ENCODE assay signal across 22 cellular contexts in genomic region chr13:74675185-74675584, GRCh38.
DNase-seq lines count a peak whose midpoint lies in the region; TF ChIP-seq lines count a peak whose summit lies in the region.
"Had no signal": no experiment of that assay in that cellular context is flagged by ENCODE, and none has a peak within 500 bp of the region (broad histone marks: within the 10 kb centered on the region; RNA-seq: fewer than 3 reads in every experiment).

No MANE protein-coding gene starts in this region.

- H3K4ac ChIP-seq in neuronal stem cell (ENCODE audit: low read length): no peak overlapping the region

- intact Hi-C loops in activated T-helper 1 cell treated with anti-CD3 and anti-CD28 coated beads, Interleukin-12 subunit alpha, Interleukin-12 subunit beta, Interleukin-2, Interleukin-4 antibody, amounts not matched to agents 30 ng/mL and 10 ng/mL and 1 ng/mL, durations not matched to agents 14 hours and 24 hours and 36 hours (cut with micrococcal nuclease): no loop called here

- H3K27me3 ChIP-seq in neuronal stem cell (ENCODE audit: control insufficient read depth in 3 of 3, insufficient read depth in 3 of 3, low read depth in 1 of 3, low read length in 3 of 3): no peaks in the 10 kb centered on the region
- H3K27me3 ChIP-seq: cardiac muscle cell, heart left ventricle, sigmoid colon had no signal

- no peak overlapping the region for H2BK12ac ChIP-seq in neuronal stem cell (ENCODE audit: low read length)

- no peak overlapping the region for H2BK5ac ChIP-seq in neuronal stem cell (ENCODE audit: low read length)

- no peaks in the 10 kb centered on the region for H3K4me1 Mint-ChIP-seq in activated T-helper 1 cell treated with anti-CD3 and anti-CD28 coated beads, Interleukin-12 subunit alpha, Interleukin-12 subunit beta, Interleukin-2, Interleukin-4 antibody, amounts not matched to agents 30 ng/mL and 10 ng/mL and 1 ng/mL, durations not matched to agents 14 hours and 24 hours and 36 hours (ENCODE audit: low read depth)
- H3K4me1 Mint-ChIP-seq: CD4-positive, CD25-positive, alpha-beta regulatory T cell had no signal

- no peak overlapping the region for H3K14ac ChIP-seq in neuronal stem cell (ENCODE audit: low read length)

- no peak overlapping the region for H3K4me3 ChIP-seq in fibroblast of mammary gland (ENCODE audit: control insufficient read depth, low read depth, low read length)
- H3K4me3 ChIP-seq in neuronal stem cell (ENCODE audit: low read length in 2 of 2): no peak overlapping the region
- H3K4me3 ChIP-seq: cardiac muscle cell, heart left ventricle, K562, sigmoid colon had no signal

- H3K4me2 ChIP-seq in neuronal stem cell (ENCODE audit: insufficient read depth, low read length, poor library complexity, severe bottlenecking): no peak overlapping the region

- no peak overlapping the region for H3K27ac Mint-ChIP-seq in activated T-helper 1 cell treated with anti-CD3 and anti-CD28 coated beads, Interleukin-12 subunit alpha, Interleukin-12 subunit beta, Interleukin-2, Interleukin-4 antibody, amounts not matched to agents 30 ng/mL and 10 ng/mL and 1 ng/mL, durations not matched to agents 14 hours and 24 hours and 36 hours
- H3K27ac Mint-ChIP-seq: activated CD4-positive, alpha-beta memory T cell treated with anti-CD3 and anti-CD28 coated beads for 36 hours; CD4-positive, CD25-positive, alpha-beta regulatory T cell; dendritic cell treated with granulocyte-macrophage colony-stimulating factor and Interleukin-4, amounts not matched to agents 40 ng/mL and 50 ng/mL, for 4 days; natural killer cell treated with Interleukin-12 subunit alpha and Interleukin-12 subunit beta and Interleukin-15 and Interleukin-18, amount 100 ng/mL, for 72 hours had no signal

- H3K27ac ChIP-seq in neuronal stem cell (replicated peaks; ENCODE audit: low read length): no peak overlapping the region
- H3K27ac ChIP-seq: cardiac muscle cell, heart left ventricle, sigmoid colon had no signal

- H2BK120ac ChIP-seq in neuronal stem cell (ENCODE audit: low read depth, low read length): no peak overlapping the region

- DNase-seq in ELR (ENCODE audit: low read depth) (peak; percentile 58), amniotic epithelial cell (ENCODE audit: low read depth) (peak; percentile 77), fibroblast of mammary gland (ENCODE audit: low read depth) (peak; percentile 36), neuronal stem cell (ENCODE audit: low spot score) (no peak), OCI-M2 (lab: John Stamatoyannopoulos, UW; ENCODE audit: unreplicated experiment) (no peak)
- no peak for DNase-seq in activated T-helper 1 cell treated with anti-CD3 and anti-CD28 coated beads, Interleukin-12 subunit alpha, Interleukin-12 subunit beta, Interleukin-2, Interleukin-4 antibody, amounts not matched to agents 30 ng/mL and 10 ng/mL and 1 ng/mL, durations not matched to agents 14 hours and 24 hours and 36 hours (ENCODE audit: low spot score)
- DNase-seq in effector CD8-positive, alpha-beta T cell (lab: John Stamatoyannopoulos, UW): no peak
- DNase-seq: activated CD4-positive, alpha-beta memory T cell treated with anti-CD3 and anti-CD28 coated beads for 36 hours; activated CD4-positive, CD25-positive, alpha-beta regulatory T cell; activated effector memory CD4-positive, alpha-beta T cell treated with anti-CD3 and anti-CD28 coated beads, Interleukin-2, amount 50 U/mL, for 16 hours; CD4-positive, CD25-positive, alpha-beta regulatory T cell; erythroblast; heart left ventricle; left ventricle myocardium superior; NCI-H146; NCI-H524 treated with DMSO at 0.1 percent for 48 hours; sigmoid colon; T1000 had no signal

- H3K4me3 Mint-ChIP-seq in activated T-helper 1 cell treated with anti-CD3 and anti-CD28 coated beads, Interleukin-12 subunit alpha, Interleukin-12 subunit beta, Interleukin-2, Interleukin-4 antibody, amounts not matched to agents 30 ng/mL and 10 ng/mL and 1 ng/mL, durations not matched to agents 14 hours and 24 hours and 36 hours: no peak overlapping the region
- H3K4me3 Mint-ChIP-seq: activated CD4-positive, alpha-beta memory T cell treated with anti-CD3 and anti-CD28 coated beads for 36 hours; CD4-positive, CD25-positive, alpha-beta regulatory T cell; dendritic cell treated with granulocyte-macrophage colony-stimulating factor and Interleukin-4, amounts not matched to agents 40 ng/mL and 50 ng/mL, for 4 days; natural killer cell treated with Interleukin-12 subunit alpha and Interleukin-12 subunit beta and Interleukin-15 and Interleukin-18, amount 100 ng/mL, for 72 hours had no signal

- no peak overlapping the region for H3K23ac ChIP-seq in neuronal stem cell (ENCODE audit: low read depth, low read length, poor library complexity)

- peaks cover 3% of the 10 kb centered on the region for H3K27me3 Mint-ChIP-seq in activated T-helper 1 cell treated with anti-CD3 and anti-CD28 coated beads, Interleukin-12 subunit alpha, Interleukin-12 subunit beta, Interleukin-2, Interleukin-4 antibody, amounts not matched to agents 30 ng/mL and 10 ng/mL and 1 ng/mL, durations not matched to agents 14 hours and 24 hours and 36 hours (ENCODE audit: insufficient read depth)
- H3K27me3 Mint-ChIP-seq: activated CD4-positive, alpha-beta memory T cell treated with anti-CD3 and anti-CD28 coated beads for 36 hours; dendritic cell treated with granulocyte-macrophage colony-stimulating factor and Interleukin-4, amounts not matched to agents 40 ng/mL and 50 ng/mL, for 4 days had no signal

- no peaks in the 10 kb centered on the region for H3K36me3 Mint-ChIP-seq in activated T-helper 1 cell treated with anti-CD3 and anti-CD28 coated beads, Interleukin-12 subunit alpha, Interleukin-12 subunit beta, Interleukin-2, Interleukin-4 antibody, amounts not matched to agents 30 ng/mL and 10 ng/mL and 1 ng/mL, durations not matched to agents 14 hours and 24 hours and 36 hours (ENCODE audit: low read depth)
- H3K36me3 Mint-ChIP-seq: activated CD4-positive, alpha-beta memory T cell treated with anti-CD3 and anti-CD28 coated beads for 36 hours; CD4-positive, CD25-positive, alpha-beta regulatory T cell; natural killer cell treated with Interleukin-12 subunit alpha and Interleukin-12 subunit beta and Interleukin-15 and Interleukin-18, amount 100 ng/mL, for 72 hours had no signal

- H3K9me3 Mint-ChIP-seq in activated T-helper 1 cell treated with anti-CD3 and anti-CD28 coated beads, Interleukin-12 subunit alpha, Interleukin-12 subunit beta, Interleukin-2, Interleukin-4 antibody, amounts not matched to agents 30 ng/mL and 10 ng/mL and 1 ng/mL, durations not matched to agents 14 hours and 24 hours and 36 hours: no peaks in the 10 kb centered on the region
- H3K9me3 Mint-ChIP-seq: activated CD4-positive, alpha-beta memory T cell treated with anti-CD3 and anti-CD28 coated beads for 36 hours; CD4-positive, CD25-positive, alpha-beta regulatory T cell; dendritic cell treated with granulocyte-macrophage colony-stimulating factor and Interleukin-4, amounts not matched to agents 40 ng/mL and 50 ng/mL, for 4 days; natural killer cell treated with Interleukin-12 subunit alpha and Interleukin-12 subunit beta and Interleukin-15 and Interleukin-18, amount 100 ng/mL, for 72 hours had no signal

- no peak overlapping the region for H4K8ac ChIP-seq in neuronal stem cell (ENCODE audit: low read depth, low read length)

- no peak overlapping the region for H2AK5ac ChIP-seq in neuronal stem cell (ENCODE audit: low read depth, low read length)

- TF ChIP-seq CTCF in fibroblast of mammary gland (conservative IDR thresholded peaks at IDR 0.05; ENCODE audit: control insufficient read depth, insufficient read depth, low read depth, low read length): no peak

- no peak overlapping the region for H2BK15ac ChIP-seq in neuronal stem cell (ENCODE audit: low read length)

- H3K36me3 ChIP-seq in neuronal stem cell (replicated peaks in 1 of 2; ENCODE audit: control insufficient read depth in 2 of 2, insufficient read depth in 2 of 2, low read length in 2 of 2): no peaks in the 10 kb centered on the region
- H3K36me3 ChIP-seq: cardiac muscle cell, heart left ventricle, sigmoid colon had no signal

- H3K9ac ChIP-seq in neuronal stem cell (ENCODE audit: low read depth, low read length, poor library complexity): no peak overlapping the region

- no peaks in the 10 kb centered on the region for H3K79me1 ChIP-seq in neuronal stem cell (ENCODE audit: low read depth, low read length)

- peaks cover 0 to 15% of the 10 kb centered on the region in 2 donors for H3K4me1 ChIP-seq in neuronal stem cell (ENCODE audit: control insufficient read depth in 2 of 2, insufficient read depth in 1 of 2, low read depth in 1 of 2, low read length in 2 of 2)
- H3K4me1 ChIP-seq: heart left ventricle, sigmoid colon had no signal

- H2AFZ ChIP-seq in neuronal stem cell (ENCODE audit: low read length): peak overlapping the region; percentile 14

- H3K18ac ChIP-seq in neuronal stem cell (ENCODE audit: low read length): no peak overlapping the region

- no CpG with 5 or more reads among the region's 5 CpGs for WGBS in neuronal stem cell (ENCODE audit: extremely low coverage in 2 of 2, insufficient read length in 2 of 2, insufficient replicate concordance in 1 of 2), 2 donors

- H4K91ac ChIP-seq in neuronal stem cell (ENCODE audit: low read depth, low read length, poor library complexity): no peak overlapping the region

- H3K9me3 ChIP-seq in neuronal stem cell (replicated peaks in 1 of 2; ENCODE audit: control insufficient read depth in 2 of 2, insufficient read depth in 1 of 2, low read depth in 1 of 2, low read length in 2 of 2): peaks cover 0 to 9% of the 10 kb centered on the region in 2 donors
- H3K9me3 ChIP-seq: heart left ventricle, sigmoid colon had no signal

Comparison
In these comparisons a context has a peak if more than half of its experiments do, and no peak if none do; other contexts are left out.
1. DNase-seq: peak in ELR (single experiment), amniotic epithelial cell (single experiment) and fibroblast of mammary gland (single experiment); none in neuronal stem cell (single experiment), OCI-M2 (single experiment), activated T-helper 1 cell treated with anti-CD3 and anti-CD28 coated beads, Interleukin-12 subunit alpha, Interleukin-12 subunit beta, Interleukin-2, Interleukin-4 antibody, amounts not matched to agents 30 ng/mL and 10 ng/mL and 1 ng/mL, durations not matched to agents 14 hours and 24 hours and 36 hours (single experiment) and effector CD8-positive, alpha-beta T cell (single experiment).